8 cellular contexts compared by ENCODE assay signal in the genomic region with DNA sequence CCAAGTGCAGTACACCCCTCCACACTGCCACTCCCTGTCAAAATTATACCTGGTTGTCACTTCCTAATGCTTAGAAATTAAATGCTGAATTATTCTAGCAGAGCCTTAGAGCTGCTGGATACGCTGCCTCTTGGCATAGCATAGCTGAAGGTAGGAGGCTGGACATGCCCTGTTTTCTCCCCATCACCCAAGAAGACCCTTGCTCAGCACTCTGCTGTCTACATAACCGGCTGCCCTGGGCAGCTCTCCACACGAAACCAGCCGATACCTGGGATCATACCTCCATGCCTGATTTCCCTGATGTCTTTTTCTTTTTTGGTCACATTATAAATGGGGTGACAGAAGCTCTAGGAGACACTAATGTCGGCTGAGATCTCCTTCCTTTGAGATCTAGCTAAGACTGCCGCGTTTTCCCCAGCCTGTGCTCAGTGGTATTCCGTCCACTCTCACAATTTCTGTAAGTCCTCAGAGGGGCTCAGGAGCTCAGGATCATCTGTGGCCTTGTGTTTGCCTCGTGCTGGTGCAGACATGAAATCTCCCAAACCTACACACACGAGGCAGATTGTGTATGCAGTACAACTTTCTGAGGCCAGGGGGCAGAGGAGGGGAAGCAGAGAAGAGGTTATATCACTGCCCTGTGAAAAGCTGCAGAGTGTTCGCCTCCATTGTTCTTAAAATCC. TPM values are rescaled to one million over a fixed set of nuclear protein-coding genes. Genes with fewer than 3 reads are reported as not detected.
A peak's percentile ranks its signal among the peaks of the same experiment; 100 is the strongest.
DNase-seq lines count a peak whose midpoint lies in the region; ATAC-seq and TF ChIP-seq lines count a peak whose summit lies in the region.

No MANE protein-coding gene starts in this region.

- H3K27ac ChIP-seq in HL-60 (replicated peaks) (peak overlapping the region; percentile 38; the same call in 1 of the 2 replicates), endodermal cell (ENCODE audit: low read depth, low read length) (no peak overlapping the region)

- H3K4me1 ChIP-seq in endodermal cell (ENCODE audit: control insufficient read depth, insufficient read depth, low read length) (peaks cover 2% of the 10 kb centered on the region), mucosa of descending colon (ENCODE audit: low read depth) (no peaks in the 10 kb centered on the region)

- H3K36me3 ChIP-seq in endodermal cell (ENCODE audit: control insufficient read depth, insufficient read depth, low read length) = no peaks in the 10 kb centered on the region
- no peaks in the 10 kb centered on the region for H3K36me3 ChIP-seq in mucosa of descending colon (ENCODE audit: low read depth)

- no peak overlapping the region for H3K27ac Mint-ChIP-seq in activated CD4-positive, alpha-beta memory T cell treated with anti-CD3 and anti-CD28 coated beads for 36 hours
- no peak overlapping the region for H3K27ac Mint-ChIP-seq in endodermal cell

- no peak overlapping the region for H3K4me3 Mint-ChIP-seq in activated CD4-positive, alpha-beta memory T cell treated with anti-CD3 and anti-CD28 coated beads for 36 hours
- H3K4me3 Mint-ChIP-seq in endodermal cell = no peak overlapping the region

- 67 to 75% methylated on average over 4 to 11 of the region's 11 CpGs for WGBS in endodermal cell (ENCODE audit: insufficient coverage in 1 of 2, insufficient read length in 1 of 2), 2 experiments

- CTCF ChIA-PET in activated CD4-positive, alpha-beta memory T cell treated with anti-CD3 and anti-CD28 coated beads for 36 hours (lab: Charles Lee) = interaction anchor here (0.6 to 7.1 kb wide), 31 partner anchors 9 to 789 kb away, joined by 3 to 232 read pairs (median 6); partner anchors contain the start of genes ACTR1B, ANKRD36B, C2orf92 and COX5B

- no peaks in the 10 kb centered on the region for H3K9me3 Mint-ChIP-seq in activated CD4-positive, alpha-beta memory T cell treated with anti-CD3 and anti-CD28 coated beads for 36 hours
- H3K9me3 Mint-ChIP-seq in endodermal cell = no peaks in the 10 kb centered on the region

- no peak overlapping the region for H3K9ac ChIP-seq in endodermal cell (ENCODE audit: extremely low read depth, low read length, poor library complexity, severe bottlenecking)

- intact Hi-C loops in activated CD4-positive, alpha-beta memory T cell treated with anti-CD3 and anti-CD28 coated beads for 36 hours (cut with micrococcal nuclease) = loop anchor here (1.0 to 2.0 kb wide), 3 partner anchors 15 to 685 kb away; no protein-coding TSS in a partner anchor
- intact Hi-C loops in mucosa of descending colon (cut with DNase I, micrococcal nuclease) = loop anchor here (5.0 to 10.0 kb wide), 2 partner anchors 105 to 108 kb away; no protein-coding TSS in a partner anchor

- H3K9me3 ChIP-seq in endodermal cell (ENCODE audit: control insufficient read depth, low read length) = no peaks in the 10 kb centered on the region
- no peaks in the 10 kb centered on the region for H3K9me3 ChIP-seq in mucosa of descending colon

- no peaks in the 10 kb centered on the region for H3K27me3 ChIP-seq in HL-60 (ENCODE audit: insufficient read depth, poor library complexity, severe bottlenecking)
- H3K27me3 ChIP-seq in endodermal cell (ENCODE audit: control insufficient read depth, insufficient read depth, low read length, poor library complexity, severe bottlenecking) = no peaks in the 10 kb centered on the region

- H3K4me3 ChIP-seq in HL-60 (replicated peaks; ENCODE audit: insufficient read depth, low read length) (no peak overlapping the region), endodermal cell (ENCODE audit: low read length) (no peak overlapping the region), mucosa of descending colon (no peak overlapping the region)

- TF ChIP-seq CTCF in HL-60 (IDR thresholded peaks at IDR 0.05; ENCODE audit: insufficient read depth, low read length) = peak; percentile 67
- peak; percentile 82 for TF ChIP-seq CTCF in endodermal cell (conservative IDR thresholded peaks at IDR 0.05)
- TF ChIP-seq CTCF in mucosa of descending colon (IDR thresholded peaks at IDR 0.05) = peak; percentile 46

- DNase-seq in DMS153 treated with DMSO at 0.1 percent for 48 hours (lab: John Stamatoyannopoulos, UW; ENCODE audit: unreplicated experiment) = peak; percentile 16
- peak; percentile 51 to 90 for DNase-seq in HL-60 (ENCODE audit: low read depth in 1 of 2, low spot score in 1 of 2)
- peak; percentile 35 for DNase-seq in NCI-H774 (lab: John Stamatoyannopoulos, UW)
- DNase-seq in activated CD4-positive, alpha-beta memory T cell treated with anti-CD3 and anti-CD28 coated beads for 36 hours = peak; percentile 77
- DNase-seq in endodermal cell = peak; percentile 92
- DNase-seq in mucosa of descending colon = peak in 2 of 3 donors; percentile 56 to 85
- peak; percentile 70 for DNase-seq in superior temporal gyrus (ENCODE audit: extremely low spot score)

- peaks cover 6% of the 10 kb centered on the region for H3K4me1 Mint-ChIP-seq in activated CD4-positive, alpha-beta memory T cell treated with anti-CD3 and anti-CD28 coated beads for 36 hours (ENCODE audit: low read depth)
- peaks cover 23% of the 10 kb centered on the region for H3K4me1 Mint-ChIP-seq in endodermal cell

- ATAC-seq in mucosa of descending colon = peak; percentile 82
- no peak for ATAC-seq in HG03439 (IDR thresholded peaks at IDR 0.05; ENCODE audit: unreplicated experiment)

- peaks cover 1% of the 10 kb centered on the region for H3K27me3 Mint-ChIP-seq in activated CD4-positive, alpha-beta memory T cell treated with anti-CD3 and anti-CD28 coated beads for 36 hours
- H3K27me3 Mint-ChIP-seq in endodermal cell (ENCODE audit: insufficient read depth) = no peaks in the 10 kb centered on the region

- H3K36me3 Mint-ChIP-seq in activated CD4-positive, alpha-beta memory T cell treated with anti-CD3 and anti-CD28 coated beads for 36 hours = no peaks in the 10 kb centered on the region
- no peaks in the 10 kb centered on the region for H3K36me3 Mint-ChIP-seq in endodermal cell (ENCODE audit: low read depth)

- POLR2A ChIA-PET in activated CD4-positive, alpha-beta memory T cell treated with anti-CD3 and anti-CD28 coated beads for 36 hours (lab: Charles Lee) = interaction anchor here (0.6 to 2.2 kb wide), 4 partner anchors 27 to 109 kb away, joined by 3 to 7 read pairs (median 4); partner anchors contain the start of gene COX5B

RNA-seq across cellular contexts. Expression of gene ZAP70, which starts 13.5 kb away (rescaled TPM):
- 100 to 1,000 TPM; 160 to 166 TPM for total RNA-seq in activated CD4-positive, alpha-beta memory T cell treated with anti-CD3 and anti-CD28 coated beads for 36 hours
- 10 to 100 TPM in 1 of 2 donors, 1 to 10 TPM in 1; 8.3 to 10.4 TPM for total RNA-seq in endodermal cell
- 1.8 TPM for polyA plus RNA-seq in endodermal cell (2013, experiment 1 of 2)
- polyA plus RNA-seq in endodermal cell (2013, experiment 2 of 2) = 3.1 TPM
- total RNA-seq in mucosa of descending colon = 1 to 10 TPM; 3.5 to 7.5 (median 5.4) TPM

RNA-seq across cellular contexts. Expression of gene C2orf92, which starts 30.4 kb away (rescaled TPM):
- total RNA-seq in activated CD4-positive, alpha-beta memory T cell treated with anti-CD3 and anti-CD28 coated beads for 36 hours = 1 to 10 TPM; 4.5 to 4.8 TPM
- total RNA-seq in endodermal cell (10 to 100 TPM; 12.5 to 17.4 TPM), mucosa of descending colon (10 to 100 TPM in 2 of 3 donors, 1 to 10 TPM in 1; 8.7 to 12.5 (median 11.7) TPM)
- polyA plus RNA-seq in endodermal cell (2013, experiment 1 of 2) = 7.2 TPM
- polyA plus RNA-seq in endodermal cell (2013, experiment 2 of 2) = 7.0 TPM

RNA-seq across cellular contexts. Expression of gene ACTR1B, which starts 36.1 kb away (rescaled TPM):
- total RNA-seq in activated CD4-positive, alpha-beta memory T cell treated with anti-CD3 and anti-CD28 coated beads for 36 hours = 100 to 1,000 TPM; 113 to 114 TPM
- total RNA-seq in endodermal cell = 10 to 100 TPM; 71.8 to 75.0 TPM
- 71.7 TPM for polyA plus RNA-seq in endodermal cell (2013, experiment 1 of 2)
- polyA plus RNA-seq in endodermal cell (2013, experiment 2 of 2) = 68.6 TPM
- 10 to 100 TPM; 63.4 to 79.7 (median 78.3) TPM for total RNA-seq in mucosa of descending colon

RNA-seq across cellular contexts. Expression of gene COX5B, which starts 54.0 kb away (rescaled TPM):
- 100 to 1,000 TPM; 215 to 217 TPM for total RNA-seq in activated CD4-positive, alpha-beta memory T cell treated with anti-CD3 and anti-CD28 coated beads for 36 hours
- 100 to 1,000 TPM; 211 to 233 TPM for total RNA-seq in endodermal cell
- 231 TPM for polyA plus RNA-seq in endodermal cell (2013, experiment 1 of 2)
- 226 TPM for polyA plus RNA-seq in endodermal cell (2013, experiment 2 of 2)
- 100 to 1,000 TPM; 410 to 732 (median 521) TPM for total RNA-seq in mucosa of descending colon

Comparison
In these comparisons a context has a peak if more than half of its experiments do, and no peak if none do; other contexts are left out.
1. DNase-seq: peak in every context shown above with its lines; median percentile 92 in endodermal cell; 77 in activated CD4-positive, alpha-beta memory T cell treated with anti-CD3 and anti-CD28 coated beads for 36 hours; 70 in HL-60; 70 in mucosa of descending colon; 70 in superior temporal gyrus; 35 in NCI-H774; 16 in DMS153 treated with DMSO at 0.1 percent for 48 hours.
2. RNA of gene ZAP70, which starts 13.5 kb away (total RNA-seq): 160 to 166 TPM in activated CD4-positive, alpha-beta memory T cell treated with anti-CD3 and anti-CD28 coated beads for 36 hours; 8.3 to 10.4 TPM in endodermal cell and 3.5 to 7.5 TPM in mucosa of descending colon; every median in the first group is over 10 times any median in the second.
3. Peak in every context shown above with its lines, with median percentiles within 50 percentile points of each other: CTCF ChIP-seq.